Comparison of ENCODE assay signal across 12 cellular contexts in genomic region chr6:137657351-137657911, GRCh38.
A peak's percentile ranks its signal among the peaks of the same experiment; 100 is the strongest.
DNase-seq lines count a peak whose midpoint lies in the region; ATAC-seq and TF ChIP-seq lines count a peak whose summit lies in the region.
"Had no signal": no experiment of that assay in that cellular context is flagged by ENCODE, and none has a peak within 500 bp of the region (broad histone marks: within the 10 kb centered on the region; RNA-seq: fewer than 3 reads in every experiment).

No MANE protein-coding gene starts in this region.

- H3K27ac ChIP-seq in RWPE2 (ENCODE audit: poor library complexity, severe bottlenecking): no peak overlapping the region
- H3K27ac ChIP-seq in hepatocyte: peak overlapping the region; percentile 64
- H3K27ac ChIP-seq in aorta (ENCODE audit: low read depth in 1 of 2, low read length in 2 of 2): no peak overlapping the region
- H3K27ac ChIP-seq: C4-2B had no signal

- 23% methylated on average over 1 of the region's 1 CpG for WGBS in hepatocyte (ENCODE audit: low lambda C conversion rate, missing lambda C conversion rate)
- WGBS in aorta, 2 donors: 57 to 66% methylated on average over 1 of the region's 1 CpG

- H3K4me3 ChIP-seq in RWPE2 (ENCODE audit: severe bottlenecking): no peak overlapping the region
- H3K4me3 ChIP-seq in hepatocyte: no peak overlapping the region
- no peak overlapping the region for H3K4me3 ChIP-seq in aorta (ENCODE audit: low read length in 2 of 2)

- H3K79me2 ChIP-seq in hepatocyte: no peaks in the 10 kb centered on the region

- H4K20me1 ChIP-seq in hepatocyte (ENCODE audit: insufficient read depth, poor library complexity, severe bottlenecking): no peaks in the 10 kb centered on the region

- no peak for TF ChIP-seq CTCF in RWPE2 (IDR thresholded peaks at IDR 0.05; ENCODE audit: poor library complexity, severe bottlenecking)
- no peak for TF ChIP-seq CTCF in hepatocyte (IDR thresholded peaks at IDR 0.05; ENCODE audit: poor library complexity)

- H3K36me3 ChIP-seq in RWPE2 (ENCODE audit: low read depth) (no peaks in the 10 kb centered on the region), hepatocyte (replicated peaks; ENCODE audit: insufficient read depth, low read depth) (no peaks in the 10 kb centered on the region), aorta (ENCODE audit: control insufficient read depth in 1 of 2, insufficient read depth in 2 of 2, low read length in 1 of 2) (no peaks in the 10 kb centered on the region)

- peak; percentile 65 for ATAC-seq in GM18868 (IDR thresholded peaks at IDR 0.05; ENCODE audit: unreplicated experiment)
- ATAC-seq in RWPE2 (ENCODE audit: low read depth): peak; percentile 40; the same call in 1 of the 3 replicates
- no peak for ATAC-seq in HG03139 (IDR thresholded peaks at IDR 0.05; ENCODE audit: unreplicated experiment)
- no peak for ATAC-seq in aorta (ENCODE audit: low FRiP score)

- H3K4me1 ChIP-seq in RWPE2 (ENCODE audit: insufficient read depth, poor library complexity, severe bottlenecking) (no peaks in the 10 kb centered on the region), hepatocyte (ENCODE audit: insufficient read depth) (peaks cover 20% of the 10 kb centered on the region), aorta (ENCODE audit: control insufficient read depth in 1 of 2, insufficient read depth in 2 of 2, low read length in 2 of 2) (no peaks in the 10 kb centered on the region)

- H3K9me3 ChIP-seq in RWPE2 (ENCODE audit: severe bottlenecking) (peaks cover 20% of the 10 kb centered on the region), hepatocyte (ENCODE audit: low read depth) (peaks cover 18% of the 10 kb centered on the region), aorta (ENCODE audit: control insufficient read depth, low read length) (peaks cover 6% of the 10 kb centered on the region)

- no peak overlapping the region for H2AFZ ChIP-seq in hepatocyte

- intact Hi-C loops in aorta (cut with DNase I): no loop called here

- no peaks in the 10 kb centered on the region for H3K9me2 ChIP-seq in hepatocyte (replicated peaks; ENCODE audit: insufficient read depth)

- H3K27me3 ChIP-seq in RWPE2 (ENCODE audit: insufficient read depth, poor library complexity, severe bottlenecking): no peaks in the 10 kb centered on the region
- no peaks in the 10 kb centered on the region for H3K27me3 ChIP-seq in hepatocyte
- H3K27me3 ChIP-seq in aorta (ENCODE audit: control insufficient read depth in 1 of 2, insufficient read depth in 2 of 2, low read length in 1 of 2): peaks cover 0 to 1% of the 10 kb centered on the region in 2 donors

- H3K4me2 ChIP-seq in hepatocyte: no peak overlapping the region

- DNase-seq in DMS53 (lab: John Stamatoyannopoulos, UW): peak; percentile 63
- no peak for DNase-seq in RWPE2 (ENCODE audit: low spot score)
- no peak for DNase-seq in hepatocyte (ENCODE audit: low spot score)
- DNase-seq in activated gamma-delta T cell (lab: John Stamatoyannopoulos, UW): no peak
- DNase-seq in mesenteric fat pad (ENCODE audit: low spot score): no peak
- no peak for DNase-seq in aorta
- DNase-seq: NCI-H1417 treated with DMSO at 0.1 percent for 48 hours, NCI-H510A, T1000 had no signal

Comparison
In these comparisons a context has a peak if more than half of its experiments do, and no peak if none do; other contexts are left out.
1. ATAC-seq: peak in GM18868 (single experiment) and RWPE2 (single experiment); none in HG03139 (single experiment) and aorta (single experiment).